Comparison of ENCODE assay signal across 25 cellular contexts in the genomic region with DNA sequence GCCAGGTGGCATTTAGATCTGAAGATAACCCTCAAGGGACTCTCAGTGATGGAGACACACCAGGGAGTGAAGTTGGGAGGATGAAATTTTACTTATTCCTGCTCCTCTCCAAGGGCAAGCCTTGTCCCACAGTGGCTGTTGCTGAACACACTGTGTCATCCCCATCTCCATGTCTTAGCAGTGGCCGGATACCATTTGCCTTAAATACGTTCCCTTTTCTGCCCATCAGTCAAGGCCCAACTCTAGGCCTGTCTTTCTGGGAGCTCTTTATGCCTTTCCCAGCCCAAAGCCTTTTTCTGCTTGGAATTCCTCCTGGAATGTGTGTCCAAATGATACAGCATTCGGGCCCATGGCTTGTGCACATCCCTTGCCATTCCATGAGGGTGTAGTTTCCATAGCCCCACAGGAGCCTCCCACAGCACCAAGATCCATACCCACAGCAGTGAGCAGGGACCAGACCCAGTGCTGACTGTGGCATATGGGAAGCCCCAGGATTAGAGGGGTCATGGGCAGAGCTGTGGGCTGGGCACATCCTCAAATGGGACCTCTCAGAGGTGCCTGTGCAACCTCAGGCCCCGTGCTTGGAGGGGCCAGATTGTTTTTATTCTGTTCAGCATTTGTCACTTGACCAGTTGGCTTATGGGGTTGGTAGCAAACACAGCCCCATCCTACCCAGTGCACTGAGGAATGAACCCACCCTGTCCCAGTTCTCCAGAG.
"Had no signal": no experiment of that assay in that cellular context is flagged by ENCODE, and none has a peak within 500 bp of the region (broad histone marks: within the 10 kb centered on the region; RNA-seq: fewer than 3 reads in every experiment).

No MANE protein-coding gene starts in this region.

- H3K27ac Mint-ChIP-seq: activated CD4-positive, alpha-beta T cell treated with anti-CD3 and anti-CD28 coated beads, Interleukin-2, amount 10 ng/mL, durations not matched to agents 7 days and 5 days; activated T-cell treated with anti-CD3 and anti-CD28 coated beads, Interleukin-2, amount 50 U/mL, for 24 hours; naive thymus-derived CD4-positive, alpha-beta T cell; T-helper 2 cell treated with Interferon-gamma antibody and Interleukin-4, amounts not matched to agents 5 μg/mL and 100 μg/mL, for 36 hours had no signal

- DNase-seq: activated CD4-positive, alpha-beta T cell treated with anti-CD3 and anti-CD28 coated beads, Interleukin-2, amount 10 ng/mL, durations not matched to agents 7 days and 5 days; activated CD4-positive, CD25-positive, alpha-beta regulatory T cell treated with anti-CD3 and anti-CD28 coated beads, Interleukin-2, amount 50 U/mL, for 72 hours; activated gamma-delta T cell; activated naive CD4-positive, alpha-beta T cell treated with anti-CD3 and anti-CD28 coated beads, Interleukin-2, amount 50 U/mL, for 16 hours; amniotic stem cell; dermis blood vessel endothelial cell; effector CD8-positive, alpha-beta T cell; glutamatergic neuron; left cardiac atrium; midbrain; nucleus accumbens; right cardiac atrium; stimulated activated naive CD4-positive, alpha-beta T cell; T-helper 1 cell; tibial artery had no signal

- H3K36me3 ChIP-seq: suprapubic skin, tibial artery had no signal

- H3K4me3 ChIP-seq: suprapubic skin, tibial artery had no signal

- H3K4me1 ChIP-seq: parathyroid adenoma had no signal

- H3K9me3 Mint-ChIP-seq: activated CD4-positive, alpha-beta T cell treated with anti-CD3 and anti-CD28 coated beads, Interleukin-2, amount 10 ng/mL, durations not matched to agents 7 days and 5 days; activated T-cell treated with anti-CD3 and anti-CD28 coated beads, Interleukin-2, amount 50 U/mL, for 24 hours; central memory CD8-positive, alpha-beta T cell; naive thymus-derived CD4-positive, alpha-beta T cell; T-helper 2 cell treated with Interferon-gamma antibody and Interleukin-4, amounts not matched to agents 5 μg/mL and 100 μg/mL, for 36 hours had no signal

- H3K9ac ChIP-seq: parathyroid adenoma had no signal

- H3K36me3 Mint-ChIP-seq: naive thymus-derived CD4-positive, alpha-beta T cell had no signal

- H3K27ac ChIP-seq: epithelial cell of prostate, parathyroid adenoma, suprapubic skin, tibial artery had no signal

- H2AFZ ChIP-seq: parathyroid adenoma had no signal

- H3K79me2 ChIP-seq: parathyroid adenoma had no signal

- H3K9me3 ChIP-seq: suprapubic skin, tibial artery had no signal

- H3K4me3 Mint-ChIP-seq: activated CD4-positive, alpha-beta T cell treated with anti-CD3 and anti-CD28 coated beads, Interleukin-2, amount 10 ng/mL, durations not matched to agents 7 days and 5 days; activated T-cell treated with anti-CD3 and anti-CD28 coated beads, Interleukin-2, amount 50 U/mL, for 24 hours; central memory CD8-positive, alpha-beta T cell; naive thymus-derived CD4-positive, alpha-beta T cell; T-helper 2 cell treated with Interferon-gamma antibody and Interleukin-4, amounts not matched to agents 5 μg/mL and 100 μg/mL, for 36 hours had no signal

- H3K27me3 ChIP-seq: suprapubic skin had no signal

- ATAC-seq: left cardiac atrium; naive thymus-derived CD4-positive, alpha-beta T cell; right cardiac atrium had no signal

- FAIRE-seq: endometrium, frontal cortex, keratinocyte had no signal
